In the genomic region with DNA sequence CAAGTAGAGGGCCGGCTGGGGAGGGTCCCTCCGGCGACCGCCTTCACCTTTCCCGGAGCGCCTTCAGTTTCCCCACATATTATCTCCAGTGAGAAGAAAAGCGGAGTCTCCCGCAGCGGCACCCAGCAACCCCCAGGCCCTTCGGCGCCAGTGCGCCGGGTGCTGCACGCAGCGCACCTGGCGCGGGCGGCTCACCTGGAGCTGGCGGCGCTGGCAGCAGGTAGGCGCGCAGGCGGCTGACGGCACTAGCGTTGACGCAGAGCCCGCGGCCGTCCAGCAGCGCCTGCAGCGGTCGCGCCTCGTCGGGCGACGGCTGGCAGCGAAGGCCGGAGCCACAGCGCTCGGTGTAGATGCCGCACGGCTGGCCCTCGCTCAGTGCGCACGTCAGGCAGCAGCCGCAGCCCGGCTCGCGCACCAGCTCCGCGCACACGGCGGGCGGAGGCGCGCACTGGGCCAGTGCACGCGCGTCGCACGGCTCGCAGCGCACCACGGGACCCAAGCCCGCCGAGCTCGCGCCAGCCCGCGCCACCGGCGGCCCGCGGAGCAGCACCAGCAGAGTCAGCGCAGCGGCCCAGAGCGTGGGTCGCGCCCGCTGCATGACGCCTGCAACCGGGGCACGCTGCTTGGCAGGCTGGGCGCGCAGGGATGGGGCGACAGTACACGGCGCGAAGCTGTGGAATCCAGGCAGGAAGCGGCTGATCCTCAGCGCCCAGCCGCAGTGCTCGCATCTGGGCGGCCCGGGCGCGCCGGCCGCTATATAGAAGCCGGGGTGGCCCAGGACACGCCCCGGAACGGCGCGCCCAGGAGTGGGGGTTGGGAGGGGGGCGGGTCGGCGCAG, we compare ENCODE assay signal across 8 cellular contexts. TPM values are rescaled to one million over a fixed set of nuclear protein-coding genes. Genes with fewer than 3 reads are reported as not detected.
A peak's percentile ranks its signal among the peaks of the same experiment; 100 is the strongest.
DNase-seq lines count a peak whose midpoint lies in the region; ATAC-seq and TF ChIP-seq lines count a peak whose summit lies in the region.

A gene with protein sequence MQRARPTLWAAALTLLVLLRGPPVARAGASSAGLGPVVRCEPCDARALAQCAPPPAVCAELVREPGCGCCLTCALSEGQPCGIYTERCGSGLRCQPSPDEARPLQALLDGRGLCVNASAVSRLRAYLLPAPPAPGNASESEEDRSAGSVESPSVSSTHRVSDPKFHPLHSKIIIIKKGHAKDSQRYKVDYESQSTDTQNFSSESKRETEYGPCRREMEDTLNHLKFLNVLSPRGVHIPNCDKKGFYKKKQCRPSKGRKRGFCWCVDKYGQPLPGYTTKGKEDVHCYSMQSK (minus strand): TSS at position 730 of the 838 bp plus-strand sequence. CDS start 132 bp downstream, at position 598.

- no peaks in the 10 kb centered on the region for H3K9me2 ChIP-seq in GM23248 (ENCODE audit: insufficient read depth)

- no peak within 1 kb of the TSS for H3K27ac ChIP-seq in A673 (ENCODE audit: low read depth, low read length, poor library complexity, severe bottlenecking)
- peak within 1 kb of the TSS; percentile 75 for H3K27ac ChIP-seq in GM23248
- peak within 1 kb of the TSS; percentile 33 to 49 (median 47) for H3K27ac ChIP-seq in right lobe of liver

- H3K9me3 ChIP-seq in A673 (ENCODE audit: low read depth, low read length, poor library complexity, severe bottlenecking) (no peaks in the 10 kb centered on the region), GM23248 (ENCODE audit: low read depth) (no peaks in the 10 kb centered on the region), right lobe of liver (no peaks in the 10 kb centered on the region)

- WGBS in GM23248 (ENCODE audit: low coverage in 1 of 2, low lambda C conversion rate in 2 of 2, missing lambda C conversion rate in 2 of 2), 2 experiments, result 2% methylated on average over 57 to 83 of the region's 109 CpGs
- WGBS in right lobe of liver (ENCODE audit: insufficient coverage, low coverage, low lambda C conversion rate, missing lambda C conversion rate), result 0% methylated on average over 5 of the region's 109 CpGs

- POLR2A ChIA-PET in A673 (lab: Charles Lee; ENCODE audit: low non-redundant PET), result no interaction called here

- H2AFZ ChIP-seq in GM23248, result peak within 1 kb of the TSS; percentile 49

- intact Hi-C loops in A673 (cut with micrococcal nuclease; ENCODE audit: unreplicated experiment), result loop anchor here (5.0 to 10.0 kb wide), 3 partner anchors 432 to 1334 kb away; no protein-coding TSS in a partner anchor
- intact Hi-C loops in right lobe of liver (cut with DNase I), result loop anchor here in 1 of 2 donors (5.0 kb wide), 1 partner anchor 432 kb away; no protein-coding TSS in a partner anchor

- H4K20me1 ChIP-seq in GM23248 (ENCODE audit: insufficient read depth), result peaks cover 17% of the 10 kb centered on the region

- H3K4me1 ChIP-seq in A673 (ENCODE audit: insufficient read depth, low read length, poor library complexity, severe bottlenecking) (peaks cover 5% of the 10 kb centered on the region), GM23248 (ENCODE audit: insufficient read depth) (peaks cover 40% of the 10 kb centered on the region), right lobe of liver (peaks cover 0 to 23% (median 6%) of the 10 kb centered on the region in 4 donors)

- H3K27me3 ChIP-seq in A673 (replicated peaks; ENCODE audit: insufficient read depth, low read depth, low read length, poor library complexity) (peaks cover 89% of the 10 kb centered on the region), GM23248 (replicated peaks; ENCODE audit: insufficient read depth) (no peaks in the 10 kb centered on the region), right lobe of liver (no peaks in the 10 kb centered on the region)

- in situ Hi-C loops in GM23248 (cut with MboI), result loop anchor here (5.0 to 25.0 kb wide), 4 partner anchors 432 to 1267 kb away; no protein-coding TSS in a partner anchor

- H3K79me2 ChIP-seq in GM23248 (ENCODE audit: insufficient read depth), result peaks cover 51% of the 10 kb centered on the region

- H3K4me2 ChIP-seq in GM23248 (ENCODE audit: unreplicated experiment), result peak within 1 kb of the TSS; percentile 95

- peak; percentile 29 to 89 (median 80) for ATAC-seq in right lobe of liver
- no peak for ATAC-seq in GM18519 (IDR thresholded peaks at IDR 0.05; ENCODE audit: low FRiP score, unreplicated experiment)

- peak; percentile 51 for TF ChIP-seq POLR2A in right lobe of liver (IDR thresholded peaks at IDR 0.05)

- H3F3A ChIP-seq in GM23248 (ENCODE audit: insufficient read depth), result peaks cover 80% of the 10 kb centered on the region

- DNase-seq in A673 (ENCODE audit: low spot score) (peak; percentile 35), GM23248 (peak; percentile 93), SK-N-DZ (ENCODE audit: low spot score) (peak; percentile 51), ecto neural progenitor cell (ENCODE audit: low spot score) (peak; percentile 78), right lobe of liver (peak in 2 of 3 donors; percentile 45 to 70), OCI-M1 (lab: John Stamatoyannopoulos, UW) (no peak)

- no TSS peak for BruUV-seq in A673 (replicated peaks; lab: Mats Ljungman, UMichigan)

- peak within 1 kb of the TSS; percentile 13 for H3K4me3 ChIP-seq in A673 (ENCODE audit: low read depth, low read length, poor library complexity, severe bottlenecking)
- peak within 1 kb of the TSS; percentile 99 for H3K4me3 ChIP-seq in GM23248
- peak within 1 kb of the TSS; percentile 46 to 59 (median 56) for H3K4me3 ChIP-seq in right lobe of liver

- no peaks in the 10 kb centered on the region for H3K36me3 ChIP-seq in A673 (ENCODE audit: insufficient read depth, low read length, poor library complexity, severe bottlenecking)
- H3K36me3 ChIP-seq in GM23248 (ENCODE audit: low read depth), result peaks cover 46% of the 10 kb centered on the region
- no peaks in the 10 kb centered on the region for H3K36me3 ChIP-seq in right lobe of liver

- CTCF ChIA-PET in A673 (lab: Charles Lee), result interaction anchor here (0.6 kb wide), 1 partner anchor 1282 kb away, joined by 13 read pairs; no protein-coding TSS in a partner anchor

- H3K9ac ChIP-seq in GM23248, result peak within 1 kb of the TSS; percentile 96

- no peak for TF ChIP-seq CTCF in A673 (conservative IDR thresholded peaks at IDR 0.05; ENCODE audit: low read depth, low read length)
- TF ChIP-seq CTCF in right lobe of liver (IDR thresholded peaks at IDR 0.05), result no peak
- TF ChIP-seq CTCF in subcutaneous adipose tissue (IDR thresholded peaks at IDR 0.05; ENCODE audit: low read depth), result no peak

RNA-seq across cellular contexts. Expression of the gene that starts here (rescaled TPM):
- total RNA-seq in A673 (2021), result 0.81 and 1.1 TPM in 2 replicates
- total RNA-seq in GM23248 (2014; rRNA removed; shearing (Covaris generic)), result 29,310 and 34,986 TPM in 2 replicates
- polyA plus RNA-seq in GM23248 (2016; fragmentation: Nextera tagmentation; extraction: Ambion mirVana), result 17,437 and 17,601 TPM in 2 replicates
- 5.6 and 7.5 TPM in 2 replicates for polyA plus RNA-seq in SK-N-DZ (2014; cell fraction: cytosol; rRNA removed)
- 3.9 and 7.3 TPM in 2 replicates for polyA plus RNA-seq in SK-N-DZ (2014; cell fraction: nucleus; rRNA removed)
- total RNA-seq in right lobe of liver, result 100 to 1,000 TPM in 5 of 6 experiments, 10 to 100 TPM in 1; 85.9 to 321 (median 183) TPM
- total RNA-seq in subcutaneous adipose tissue, result 1,000 to 10,000 TPM in 2 of 4 donors, 100 to 1,000 TPM in 2; 551 to 1,271 (median 833) TPM

Comparison
In these comparisons a context has a peak if more than half of its experiments do, and no peak if none do; other contexts are left out.
1. RNA of the gene that starts here (total RNA-seq): 29,310 to 34,986 TPM in GM23248, 551 to 1,271 TPM in subcutaneous adipose tissue and 85.9 to 321 TPM in right lobe of liver; 0.81 to 1.1 TPM in A673; every median in the first group is over 10 times any median in the second.
2. RNA of the gene that starts here (total RNA-seq): 29,310 to 34,986 TPM in GM23248; 551 to 1,271 TPM in subcutaneous adipose tissue and 85.9 to 321 TPM in right lobe of liver; every median in the first group is over 10 times any median in the second.
3. H3K4me3 ChIP-seq: peak in every context shown above with its lines; median percentile 99 in GM23248; 56 in right lobe of liver; 13 in A673.